1 cellular context compared by ENCODE assay signal in genomic region chr17:38353084-38353604, GRCh38.
TF ChIP-seq lines count a peak whose summit lies in the region.

No MANE protein-coding gene starts in this region.

TF ChIP-seq in GM12878, 131 proteins besides CTCF, POLR2A, EP300 and RAD21:
- TF ChIP-seq, protein P1, sequence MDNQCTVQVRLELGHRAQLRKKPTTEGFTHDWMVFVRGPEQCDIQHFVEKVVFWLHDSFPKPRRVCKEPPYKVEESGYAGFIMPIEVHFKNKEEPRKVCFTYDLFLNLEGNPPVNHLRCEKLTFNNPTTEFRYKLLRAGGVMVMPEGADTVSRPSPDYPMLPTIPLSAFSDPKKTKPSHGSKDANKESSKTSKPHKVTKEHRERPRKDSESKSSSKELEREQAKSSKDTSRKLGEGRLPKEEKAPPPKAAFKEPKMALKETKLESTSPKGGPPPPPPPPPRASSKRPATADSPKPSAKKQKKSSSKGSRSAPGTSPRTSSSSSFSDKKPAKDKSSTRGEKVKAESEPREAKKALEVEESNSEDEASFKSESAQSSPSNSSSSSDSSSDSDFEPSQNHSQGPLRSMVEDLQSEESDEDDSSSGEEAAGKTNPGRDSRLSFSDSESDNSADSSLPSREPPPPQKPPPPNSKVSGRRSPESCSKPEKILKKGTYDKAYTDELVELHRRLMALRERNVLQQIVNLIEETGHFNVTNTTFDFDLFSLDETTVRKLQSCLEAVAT (IDR thresholded peaks at IDR 0.05), result no peak
- TF ChIP-seq SPI1 (IDR thresholded peaks at IDR 0.05; ENCODE audit: borderline replicate concordance, insufficient read depth, low read depth, low read length), result no peak
- TF ChIP-seq, protein P2, sequence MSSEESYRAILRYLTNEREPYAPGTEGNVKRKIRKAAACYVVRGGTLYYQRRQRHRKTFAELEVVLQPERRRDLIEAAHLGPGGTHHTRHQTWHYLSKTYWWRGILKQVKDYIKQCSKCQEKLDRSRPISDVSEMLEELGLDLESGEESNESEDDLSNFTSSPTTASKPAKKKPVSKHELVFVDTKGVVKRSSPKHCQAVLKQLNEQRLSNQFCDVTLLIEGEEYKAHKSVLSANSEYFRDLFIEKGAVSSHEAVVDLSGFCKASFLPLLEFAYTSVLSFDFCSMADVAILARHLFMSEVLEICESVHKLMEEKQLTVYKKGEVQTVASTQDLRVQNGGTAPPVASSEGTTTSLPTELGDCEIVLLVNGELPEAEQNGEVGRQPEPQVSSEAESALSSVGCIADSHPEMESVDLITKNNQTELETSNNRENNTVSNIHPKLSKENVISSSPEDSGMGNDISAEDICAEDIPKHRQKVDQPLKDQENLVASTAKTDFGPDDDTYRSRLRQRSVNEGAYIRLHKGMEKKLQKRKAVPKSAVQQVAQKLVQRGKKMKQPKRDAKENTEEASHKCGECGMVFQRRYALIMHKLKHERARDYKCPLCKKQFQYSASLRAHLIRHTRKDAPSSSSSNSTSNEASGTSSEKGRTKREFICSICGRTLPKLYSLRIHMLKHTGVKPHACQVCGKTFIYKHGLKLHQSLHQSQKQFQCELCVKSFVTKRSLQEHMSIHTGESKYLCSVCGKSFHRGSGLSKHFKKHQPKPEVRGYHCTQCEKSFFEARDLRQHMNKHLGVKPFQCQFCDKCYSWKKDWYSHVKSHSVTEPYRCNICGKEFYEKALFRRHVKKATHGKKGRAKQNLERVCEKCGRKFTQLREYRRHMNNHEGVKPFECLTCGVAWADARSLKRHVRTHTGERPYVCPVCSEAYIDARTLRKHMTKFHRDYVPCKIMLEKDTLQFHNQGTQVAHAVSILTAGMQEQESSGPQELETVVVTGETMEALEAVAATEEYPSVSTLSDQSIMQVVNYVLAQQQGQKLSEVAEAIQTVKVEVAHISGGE (CRISPR knock-in tag; IDR thresholded peaks at IDR 0.05), result no peak
- TF ChIP-seq PRDM15 (CRISPR knock-in tag; IDR thresholded peaks at IDR 0.05), result no peak
- no peak for TF ChIP-seq EED (IDR thresholded peaks at IDR 0.05; ENCODE audit: low read depth)
- no peak for TF ChIP-seq SREBF2 (IDR thresholded peaks at IDR 0.05; ENCODE audit: low read length)
- TF ChIP-seq HDGF (IDR thresholded peaks at IDR 0.05), result no peak
- no peak for TF ChIP-seq TCF12 (IDR thresholded peaks at IDR 0.05; ENCODE audit: low read depth, low read length)
- no peak for TF ChIP-seq NR2F1 (conservative IDR thresholded peaks at IDR 0.05)
- no peak for TF ChIP-seq SMAD1 (IDR thresholded peaks at IDR 0.05; ENCODE audit: low read depth, partially characterized antibody)
- TF ChIP-seq ZBTB40 (IDR thresholded peaks at IDR 0.05; ENCODE audit: borderline replicate concordance), result no peak
- no peak for TF ChIP-seq RB1 (IDR thresholded peaks at IDR 0.05; ENCODE audit: borderline replicate concordance)
- TF ChIP-seq ZNF207 (IDR thresholded peaks at IDR 0.05; ENCODE audit: borderline replicate concordance), result no peak
- no peak for TF ChIP-seq NFXL1 (IDR thresholded peaks at IDR 0.05; ENCODE audit: borderline replicate concordance)
- no peak for TF ChIP-seq WRNIP1 (IDR thresholded peaks at IDR 0.05; ENCODE audit: borderline replicate concordance, low read depth, low read length)
